Comparison of ENCODE assay signal across 7 cellular contexts in the genomic region with DNA sequence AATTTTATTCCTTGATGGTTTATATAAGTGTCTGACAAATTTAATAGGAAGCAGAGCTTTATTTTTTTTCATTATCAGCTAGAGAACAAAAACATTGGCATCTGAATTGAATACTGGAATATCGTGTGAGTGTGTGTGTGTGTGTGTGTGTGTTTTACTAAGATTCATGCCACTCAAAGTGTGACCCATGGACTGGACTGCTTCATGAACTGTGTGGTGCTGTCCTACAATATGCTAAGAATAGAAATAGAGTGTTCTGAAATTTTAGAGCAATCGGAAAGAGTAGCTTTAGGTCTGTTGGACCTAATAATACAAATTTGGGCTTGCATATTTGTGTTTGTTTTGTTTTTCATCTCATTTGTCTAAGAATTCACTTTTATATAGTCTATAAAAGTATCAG.
"Had no signal": no experiment of that assay in that cellular context is flagged by ENCODE, and none has a peak within 500 bp of the region (broad histone marks: within the 10 kb centered on the region; RNA-seq: fewer than 3 reads in every experiment).

No MANE protein-coding gene starts in this region.

- H3K4me3 ChIP-seq: GM12878 had no signal

- ATAC-seq: GM12878 had no signal

- DNase-seq: GDM1, GF-D8 had no signal

- FAIRE-seq: GM12878, GM12891, GM12892, GM18507, GM19239 had no signal
